ENCODE assay signal across 8 cellular contexts in genomic region chr7:2403014-2403717, GRCh38. TPM values are rescaled to one million over a fixed set of nuclear protein-coding genes. Genes with fewer than 3 reads are reported as not detected.
DNase-seq lines count a peak whose midpoint lies in the region; ATAC-seq and TF ChIP-seq lines count a peak whose summit lies in the region.

TSS of gene CHST12 (plus strand) at chr7:2403611. CDS start at chr7:2432640, 29,029 bp downstream.

- DNase-seq in GM12865 (ENCODE audit: low read depth) (peak; percentile 98), NCI-H1694 treated with DMSO at 0.1 percent for 48 hours (lab: John Stamatoyannopoulos, UW) (peak; percentile 84), ascending aorta (ENCODE audit: low spot score in 2 of 2) (peak; percentile 73 to 96), right atrium auricular region (ENCODE audit: low spot score) (peak; percentile 93), prostate gland (ENCODE audit: low spot score) (peak; percentile 94), upper lobe of right lung (peak; percentile 97)
- DNase-seq in T-helper 2 cell treated with Interferon-gamma antibody and Interleukin-4, amounts not matched to agents 5 μg/mL and 100 μg/mL, for 36 hours (ENCODE audit: low spot score), result peak; percentile 94

- H3K36me3 ChIP-seq in ascending aorta, result no peaks in the 10 kb centered on the region
- no peaks in the 10 kb centered on the region for H3K36me3 ChIP-seq in right atrium auricular region
- no peaks in the 10 kb centered on the region for H3K36me3 ChIP-seq in prostate gland
- H3K36me3 ChIP-seq in upper lobe of right lung, result no peaks in the 10 kb centered on the region

- H3K27ac Mint-ChIP-seq in T-helper 2 cell treated with Interferon-gamma antibody and Interleukin-4, amounts not matched to agents 5 μg/mL and 100 μg/mL, for 36 hours, result peak within 1 kb of the TSS; percentile 92

- no peaks in the 10 kb centered on the region for H3K9me3 Mint-ChIP-seq in T-helper 2 cell treated with Interferon-gamma antibody and Interleukin-4, amounts not matched to agents 5 μg/mL and 100 μg/mL, for 36 hours

- no peaks in the 10 kb centered on the region for H3K9me3 ChIP-seq in ascending aorta
- no peaks in the 10 kb centered on the region for H3K9me3 ChIP-seq in right atrium auricular region
- no peaks in the 10 kb centered on the region for H3K9me3 ChIP-seq in prostate gland
- H3K9me3 ChIP-seq in upper lobe of right lung, result no peaks in the 10 kb centered on the region

- peaks cover 24% of the 10 kb centered on the region for H3K36me3 Mint-ChIP-seq in T-helper 2 cell treated with Interferon-gamma antibody and Interleukin-4, amounts not matched to agents 5 μg/mL and 100 μg/mL, for 36 hours (ENCODE audit: low read depth)

- H3K27me3 ChIP-seq in ascending aorta (no peaks in the 10 kb centered on the region), right atrium auricular region (no peaks in the 10 kb centered on the region), prostate gland (replicated peaks; ENCODE audit: insufficient read depth) (no peaks in the 10 kb centered on the region), upper lobe of right lung (no peaks in the 10 kb centered on the region)

- peak within 1 kb of the TSS; percentile 88 for H3K4me3 Mint-ChIP-seq in T-helper 2 cell treated with Interferon-gamma antibody and Interleukin-4, amounts not matched to agents 5 μg/mL and 100 μg/mL, for 36 hours

- H3K4me1 ChIP-seq in ascending aorta (peaks cover 14 to 29% of the 10 kb centered on the region in 2 donors), right atrium auricular region (peaks cover 0 to 73% of the 10 kb centered on the region in 2 donors), prostate gland (replicated peaks) (peaks cover 8% of the 10 kb centered on the region), upper lobe of right lung (peaks cover 54% of the 10 kb centered on the region)

- H3K4me1 Mint-ChIP-seq in T-helper 2 cell treated with Interferon-gamma antibody and Interleukin-4, amounts not matched to agents 5 μg/mL and 100 μg/mL, for 36 hours (ENCODE audit: low read depth), result peaks cover 48% of the 10 kb centered on the region

- peak; percentile 34 for TF ChIP-seq POLR2A in prostate gland (IDR thresholded peaks at IDR 0.05)

- no peaks in the 10 kb centered on the region for H3K27me3 Mint-ChIP-seq in T-helper 2 cell treated with Interferon-gamma antibody and Interleukin-4, amounts not matched to agents 5 μg/mL and 100 μg/mL, for 36 hours (ENCODE audit: low read depth)

- no peak for TF ChIP-seq CTCF in GM12865 (IDR thresholded peaks at IDR 0.05; ENCODE audit: insufficient read depth, low read depth, low read length, missing control alignments)
- no peak for TF ChIP-seq CTCF in ascending aorta (IDR thresholded peaks at IDR 0.05)
- TF ChIP-seq CTCF in right atrium auricular region (IDR thresholded peaks at IDR 0.05), result no peak
- TF ChIP-seq CTCF in prostate gland (IDR thresholded peaks at IDR 0.05), result no peak
- no peak for TF ChIP-seq CTCF in upper lobe of right lung (IDR thresholded peaks at IDR 0.05)

- H3K4me3 ChIP-seq in GM12865 (ENCODE audit: low read depth, low read length), result peak within 1 kb of the TSS; percentile 93
- H3K4me3 ChIP-seq in ascending aorta, result peak within 1 kb of the TSS; percentile 99
- peak within 1 kb of the TSS; percentile 70 to 87 for H3K4me3 ChIP-seq in right atrium auricular region
- peak within 1 kb of the TSS; percentile 89 to 99 for H3K4me3 ChIP-seq in prostate gland
- H3K4me3 ChIP-seq in upper lobe of right lung, result peak within 1 kb of the TSS; percentile 89

- H3K27ac ChIP-seq in ascending aorta, result peak within 1 kb of the TSS; percentile 66 to 78
- peak within 1 kb of the TSS; percentile 73 to 75 for H3K27ac ChIP-seq in right atrium auricular region
- peak within 1 kb of the TSS; percentile 78 to 83 for H3K27ac ChIP-seq in prostate gland
- H3K27ac ChIP-seq in upper lobe of right lung, result peak within 1 kb of the TSS; percentile 81

- 2% methylated on average over 57 of the region's 89 CpGs for WGBS in prostate gland

- peak; percentile 31 for ATAC-seq in HG02870 (IDR thresholded peaks at IDR 0.05; ENCODE audit: unreplicated experiment)
- ATAC-seq in upper lobe of right lung, result peak; percentile 95

- intact Hi-C loops in ascending aorta (cut with DNase I), result loop anchor here (1.0 to 5.0 kb wide), 5 partner anchors 49 to 229 kb away; partner anchors contain the start of genes BRAT1, EIF3B, IQCE and MRM2
- intact Hi-C loops in prostate gland (cut with DNase I), result loop anchor here (5.0 kb wide), 1 partner anchor 51 kb away; the partner anchor contains the start of gene EIF3B
- intact Hi-C loops in upper lobe of right lung (cut with DNase I), result loop anchor here (10.0 kb wide), 1 partner anchor 542 kb away; no protein-coding TSS in a partner anchor

RNA-seq across cellular contexts. Expression of gene CHST12, which starts in this region (rescaled TPM):
- total RNA-seq in ascending aorta (79.4 TPM), right atrium auricular region (10 to 100 TPM; 14.2 to 15.0 TPM), prostate gland (10 to 100 TPM; 22.4 to 36.1 TPM), upper lobe of right lung (29.8 TPM)

Comparison
In these comparisons a context has a peak if more than half of its experiments do, and no peak if none do; other contexts are left out.
1. Peak in every context shown above with its lines: DNase-seq, ATAC-seq, H3K4me3 ChIP-seq and H3K27ac ChIP-seq.